5 cellular contexts compared by ENCODE assay signal in genomic region chr1:85470130-85470529, GRCh38. TPM values are rescaled to one million over a fixed set of nuclear protein-coding genes. Genes with fewer than 3 reads are reported as not detected.
"Had no signal": no experiment of that assay in that cellular context is flagged by ENCODE, and none has a peak within 500 bp of the region (broad histone marks: within the 10 kb centered on the region; RNA-seq: fewer than 3 reads in every experiment).

No MANE protein-coding gene starts in this region.

RNA-seq across cellular contexts. Expression of gene DDAH1, which starts 5.2 kb away (rescaled TPM):
- total RNA-seq: activated naive CD4-positive, alpha-beta T cell treated with anti-CD3 and anti-CD28 coated beads for 36 hours; activated naive CD4-positive, alpha-beta T cell treated with anti-CD3 and anti-CD28 coated beads, Interleukin-2, amount 50 U/mL, for 72 hours; activated naive CD8-positive, alpha-beta T cell treated with anti-CD3 and anti-CD28 coated beads, Interleukin-2, amount 10 ng/mL, durations not matched to agents 7 days and 5 days; activated T-helper 1 cell treated with anti-CD3 and anti-CD28 coated beads, Interleukin-12 subunit alpha, Interleukin-12 subunit beta, Interleukin-2, Interleukin-4 antibody, amounts not matched to agents 30 ng/mL and 10 ng/mL and 1 ng/mL, durations not matched to agents 14 hours and 24 hours and 36 hours; activated T-helper 2 cell treated with anti-CD3 and anti-CD28 coated beads, Interferon-gamma antibody, Interleukin-2, Interleukin-4, amounts not matched to agents 10 μg/mL and 5 μg/mL and 100 μg/mL, durations not matched to agents 14 hours and 24 hours and 36 hours had no signal
